In genomic region chr1:214281030-214281901, GRCh38 we compare ENCODE assay signal across 8 cellular contexts. TPM values are rescaled to one million over a fixed set of nuclear protein-coding genes. Genes with fewer than 3 reads are reported as not detected.
A peak's percentile ranks its signal among the peaks of the same experiment; 100 is the strongest.
DNase-seq lines count a peak whose midpoint lies in the region; ATAC-seq and TF ChIP-seq lines count a peak whose summit lies in the region.

Gene SMYD2, plus strand, starts transcription at chr1:214281159. Its CDS starts 96 bp downstream, at chr1:214281255.

- TF ChIP-seq CTCF in fibroblast of the aortic adventitia (IDR thresholded peaks at IDR 0.05; ENCODE audit: insufficient read depth, low read length) (no peak), nephron progenitor cell (IDR thresholded peaks at IDR 0.05) (no peak)

- H3K27ac Mint-ChIP-seq in activated T-helper 2 cell treated with anti-CD3 and anti-CD28 coated beads, Interferon-gamma antibody, Interleukin-2, Interleukin-4, amounts not matched to agents 10 μg/mL and 5 μg/mL and 100 μg/mL, durations not matched to agents 14 hours and 24 hours and 36 hours: peak within 1 kb of the TSS; percentile 75
- H3K27ac Mint-ChIP-seq in nephron progenitor cell: peak within 1 kb of the TSS; percentile 98
- peak within 1 kb of the TSS; percentile 52 to 71 for H3K27ac Mint-ChIP-seq in stimulated activated naive CD8-positive, alpha-beta T cell treated with anti-CD3 and anti-CD28 coated beads, Interleukin-15, amount 100 ng/mL, for 72 hours

- H3K4me1 Mint-ChIP-seq in activated T-helper 2 cell treated with anti-CD3 and anti-CD28 coated beads, Interferon-gamma antibody, Interleukin-2, Interleukin-4, amounts not matched to agents 10 μg/mL and 5 μg/mL and 100 μg/mL, durations not matched to agents 14 hours and 24 hours and 36 hours (ENCODE audit: low read depth): peaks cover 32% of the 10 kb centered on the region
- peaks cover 66% of the 10 kb centered on the region for H3K4me1 Mint-ChIP-seq in nephron progenitor cell
- peaks cover 46% of the 10 kb centered on the region for H3K4me1 Mint-ChIP-seq in stimulated activated naive CD8-positive, alpha-beta T cell treated with anti-CD3 and anti-CD28 coated beads, Interleukin-15, amount 100 ng/mL, for 72 hours

- peaks cover 25% of the 10 kb centered on the region for H3K4me1 ChIP-seq in HUES48 (ENCODE audit: control insufficient read depth, insufficient read depth, low read length)

- no peaks in the 10 kb centered on the region for H3K27me3 Mint-ChIP-seq in activated T-helper 2 cell treated with anti-CD3 and anti-CD28 coated beads, Interferon-gamma antibody, Interleukin-2, Interleukin-4, amounts not matched to agents 10 μg/mL and 5 μg/mL and 100 μg/mL, durations not matched to agents 14 hours and 24 hours and 36 hours (ENCODE audit: low read depth)
- H3K27me3 Mint-ChIP-seq in nephron progenitor cell (ENCODE audit: low read depth, poor library complexity): peaks cover 3% of the 10 kb centered on the region
- H3K27me3 Mint-ChIP-seq in stimulated activated naive CD8-positive, alpha-beta T cell treated with anti-CD3 and anti-CD28 coated beads, Interleukin-15, amount 100 ng/mL, for 72 hours: no peaks in the 10 kb centered on the region

- no peaks in the 10 kb centered on the region for H3K36me3 ChIP-seq in HUES48 (ENCODE audit: control insufficient read depth, insufficient read depth, low read length)

- no peaks in the 10 kb centered on the region for H3K9me3 ChIP-seq in HUES48 (ENCODE audit: control insufficient read depth, insufficient read depth, low read length)

- H3K4me3 Mint-ChIP-seq in activated T-helper 2 cell treated with anti-CD3 and anti-CD28 coated beads, Interferon-gamma antibody, Interleukin-2, Interleukin-4, amounts not matched to agents 10 μg/mL and 5 μg/mL and 100 μg/mL, durations not matched to agents 14 hours and 24 hours and 36 hours (ENCODE audit: low read depth): peak within 1 kb of the TSS; percentile 94
- H3K4me3 Mint-ChIP-seq in nephron progenitor cell: peak within 1 kb of the TSS; percentile 92
- H3K4me3 Mint-ChIP-seq in stimulated activated naive CD8-positive, alpha-beta T cell treated with anti-CD3 and anti-CD28 coated beads, Interleukin-15, amount 100 ng/mL, for 72 hours: peak within 1 kb of the TSS; percentile 86 to 93

- intact Hi-C loops in activated T-helper 2 cell treated with anti-CD3 and anti-CD28 coated beads, Interferon-gamma antibody, Interleukin-2, Interleukin-4, amounts not matched to agents 10 μg/mL and 5 μg/mL and 100 μg/mL, durations not matched to agents 14 hours and 24 hours and 36 hours (cut with micrococcal nuclease): loop anchor here (1.0 to 5.0 kb wide), 5 partner anchors 20 to 322 kb away; partner anchors contain the start of gene CENPF

- H3K4me3 ChIP-seq in HUES48 (ENCODE audit: low read depth, low read length): peak within 1 kb of the TSS; percentile 85
- H3K4me3 ChIP-seq in fibroblast of the aortic adventitia (ENCODE audit: low read depth, low read length): peak within 1 kb of the TSS; percentile 83

- H3K36me3 Mint-ChIP-seq in activated T-helper 2 cell treated with anti-CD3 and anti-CD28 coated beads, Interferon-gamma antibody, Interleukin-2, Interleukin-4, amounts not matched to agents 10 μg/mL and 5 μg/mL and 100 μg/mL, durations not matched to agents 14 hours and 24 hours and 36 hours (ENCODE audit: low read depth): peaks cover 8% of the 10 kb centered on the region
- peaks cover 34% of the 10 kb centered on the region for H3K36me3 Mint-ChIP-seq in nephron progenitor cell (ENCODE audit: low read depth)

- ATAC-seq in GM21381 (IDR thresholded peaks at IDR 0.05; ENCODE audit: unreplicated experiment): peak; percentile 73
- peak; percentile 80 for ATAC-seq in stimulated activated naive CD8-positive, alpha-beta T cell treated with anti-CD3 and anti-CD28 coated beads, Interleukin-15, amount 100 ng/mL, for 72 hours

- H3K9ac ChIP-seq in HUES48 (ENCODE audit: low read depth, low read length): peak within 1 kb of the TSS; percentile 82

- no peaks in the 10 kb centered on the region for H3K9me3 Mint-ChIP-seq in activated T-helper 2 cell treated with anti-CD3 and anti-CD28 coated beads, Interferon-gamma antibody, Interleukin-2, Interleukin-4, amounts not matched to agents 10 μg/mL and 5 μg/mL and 100 μg/mL, durations not matched to agents 14 hours and 24 hours and 36 hours
- H3K9me3 Mint-ChIP-seq in nephron progenitor cell: peaks cover 14% of the 10 kb centered on the region
- peaks cover 0 to 7% of the 10 kb centered on the region in 2 donors for H3K9me3 Mint-ChIP-seq in stimulated activated naive CD8-positive, alpha-beta T cell treated with anti-CD3 and anti-CD28 coated beads, Interleukin-15, amount 100 ng/mL, for 72 hours

- peak within 1 kb of the TSS; percentile 97 for H3K27ac ChIP-seq in HUES48 (ENCODE audit: low read depth, low read length)

- peaks cover 63% of the 10 kb centered on the region for H3K27me3 ChIP-seq in HUES48 (ENCODE audit: control insufficient read depth, insufficient read depth, low read length)

- DNase-seq in DMS153 (lab: John Stamatoyannopoulos, UW): peak; percentile 79
- DNase-seq in RKO (ENCODE audit: low spot score): peak; percentile 73
- peak; percentile 64 for DNase-seq in activated T-helper 2 cell treated with anti-CD3 and anti-CD28 coated beads, Interferon-gamma antibody, Interleukin-2, Interleukin-4, amounts not matched to agents 10 μg/mL and 5 μg/mL and 100 μg/mL, durations not matched to agents 14 hours and 24 hours and 36 hours (ENCODE audit: low spot score)
- peak; percentile 33 for DNase-seq in fibroblast of the aortic adventitia (ENCODE audit: low read depth)
- DNase-seq in nephron progenitor cell: peak; percentile 78
- peak; percentile 63 to 69 for DNase-seq in stimulated activated naive CD8-positive, alpha-beta T cell treated with anti-CD3 and anti-CD28 coated beads, Interleukin-15, amount 100 ng/mL, for 72 hours

RNA-seq across cellular contexts. Expression of gene SMYD2, which starts in this region (rescaled TPM):
- total RNA-seq in activated T-helper 2 cell treated with anti-CD3 and anti-CD28 coated beads, Interferon-gamma antibody, Interleukin-2, Interleukin-4, amounts not matched to agents 10 μg/mL and 5 μg/mL and 100 μg/mL, durations not matched to agents 14 hours and 24 hours and 36 hours: 33.6 and 34.5 TPM in 2 replicates
- 22.5 and 26.9 TPM in 2 replicates for total RNA-seq in fibroblast of the aortic adventitia (ENCODE audit: low replicate concordance)

Comparison
In these comparisons a context has a peak if more than half of its experiments do, and no peak if none do; other contexts are left out.
1. Peak in every context shown above with its lines: DNase-seq, ATAC-seq, H3K4me3 ChIP-seq and H3K27ac ChIP-seq.